14 cellular contexts compared by ENCODE assay signal in the genomic region with DNA sequence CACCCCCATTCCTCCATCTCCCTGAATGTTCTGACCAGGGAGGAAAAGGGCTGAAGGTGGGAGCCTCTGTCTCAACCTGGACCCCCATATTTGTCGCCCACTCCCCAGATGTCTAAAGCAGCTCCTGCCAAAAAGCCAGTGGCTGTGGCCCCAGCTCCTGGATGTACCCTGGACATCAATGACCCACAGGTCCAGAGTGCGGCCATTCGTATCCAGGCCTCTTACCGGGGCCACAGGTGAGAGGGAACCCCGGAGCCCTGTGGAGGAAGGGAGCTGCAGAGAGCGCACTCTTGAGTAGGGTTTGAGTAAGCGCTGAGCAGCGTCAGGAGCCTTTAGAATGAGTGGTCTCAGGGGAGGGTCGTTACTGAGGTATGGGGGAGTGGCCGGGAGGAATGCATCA. TPM values are rescaled to one million over a fixed set of nuclear protein-coding genes. Genes with fewer than 3 reads are reported as not detected.
DNase-seq lines count a peak whose midpoint lies in the region; ATAC-seq and TF ChIP-seq lines count a peak whose summit lies in the region.
"Had no signal": no experiment of that assay in that cellular context is flagged by ENCODE, and none has a peak within 500 bp of the region (broad histone marks: within the 10 kb centered on the region; RNA-seq: fewer than 3 reads in every experiment).

No MANE protein-coding gene starts in this region.

- CTCF ChIA-PET in Caco-2 (lab: Charles Lee): interaction anchor here (0.9 to 7.2 kb wide), 9 partner anchors 11 to 93 kb away, joined by 4 to 243 read pairs (median 12); a partner anchor contains a TSS

- no peak overlapping the region for H3K27ac Mint-ChIP-seq in Caco-2 (ENCODE audit: unreplicated experiment)
- H3K27ac Mint-ChIP-seq: activated CD8-positive, alpha-beta memory T cell treated with anti-CD3 and anti-CD28 coated beads, Interleukin-2, amount 10 ng/mL, durations not matched to agents 7 days and 5 days had no signal

- peak overlapping the region; percentile 44 for H3K4me3 Mint-ChIP-seq in Caco-2 (ENCODE audit: unreplicated experiment)
- H3K4me3 Mint-ChIP-seq: activated CD8-positive, alpha-beta memory T cell treated with anti-CD3 and anti-CD28 coated beads, Interleukin-2, amount 10 ng/mL, durations not matched to agents 7 days and 5 days had no signal

- POLR2A ChIA-PET in Caco-2 (lab: Charles Lee): no interaction called here

- H3K4me3 ChIP-seq in Caco-2 (ENCODE audit: low read depth, low read length) (no peak overlapping the region), esophagus squamous epithelium (peak overlapping the region in 1 of 4 donors; percentile 71), rectal smooth muscle tissue (ENCODE audit: low read length) (no peak overlapping the region)
- H3K4me3 ChIP-seq: mucosa of descending colon had no signal

- BruUV-seq in Caco-2 (replicated peaks; lab: Mats Ljungman, UMichigan): no TSS peak

- peaks cover 16% of the 10 kb centered on the region for H3K4me1 Mint-ChIP-seq in Caco-2 (ENCODE audit: low read depth, unreplicated experiment)

- DNase-seq in Caco-2: no peak
- peak; percentile 40 for DNase-seq in NCI-H1436 (lab: John Stamatoyannopoulos, UW)
- no peak for DNase-seq in esophagus squamous epithelium (lab: John Stamatoyannopoulos, UW)
- DNase-seq in Kasumi-1 (lab: John Stamatoyannopoulos, UW): no peak
- DNase-seq in cerebellum (ENCODE audit: low spot score): no peak
- DNase-seq: activated CD8-positive, alpha-beta memory T cell treated with anti-CD3 and anti-CD28 coated beads, Interleukin-2, amount 10 ng/mL, durations not matched to agents 7 days and 5 days; NCI-H774; SHP77 had no signal

- H3K9me3 ChIP-seq in Caco-2 (no peaks in the 10 kb centered on the region), esophagus squamous epithelium (no peaks in the 10 kb centered on the region)
- H3K9me3 ChIP-seq: mucosa of descending colon had no signal

- 17 to 53% methylated on average over 1 to 3 of the region's 10 CpGs for WGBS in esophagus squamous epithelium, 2 donors

- peaks cover 11% of the 10 kb centered on the region for H3K36me3 Mint-ChIP-seq in Caco-2 (ENCODE audit: insufficient read depth, unreplicated experiment)
- H3K36me3 Mint-ChIP-seq: activated CD8-positive, alpha-beta memory T cell treated with anti-CD3 and anti-CD28 coated beads, Interleukin-2, amount 10 ng/mL, durations not matched to agents 7 days and 5 days had no signal

- ATAC-seq in GM18519 (IDR thresholded peaks at IDR 0.05; ENCODE audit: low FRiP score, unreplicated experiment): no peak
- ATAC-seq: activated CD8-positive, alpha-beta memory T cell treated with anti-CD3 and anti-CD28 coated beads, Interleukin-2, amount 10 ng/mL, durations not matched to agents 7 days and 5 days; mucosa of descending colon; sciatic nerve had no signal

- H3K36me3 ChIP-seq in Caco-2 (ENCODE audit: control insufficient read depth, insufficient read depth, low read length) (no peaks in the 10 kb centered on the region), esophagus squamous epithelium (peaks cover 0 to 1% (median 0%) of the 10 kb centered on the region in 3 donors), rectal smooth muscle tissue (ENCODE audit: control insufficient read depth, insufficient read depth, low read length) (no peaks in the 10 kb centered on the region)

- H3K9me3 Mint-ChIP-seq in Caco-2 (ENCODE audit: unreplicated experiment): no peaks in the 10 kb centered on the region

- TF ChIP-seq CTCF in Caco-2 (IDR thresholded peaks at IDR 0.05; ENCODE audit: insufficient read depth in 1 of 2, low read depth in 1 of 2, low read length in 1 of 2, severe bottlenecking in 1 of 2, unreplicated experiment in 1 of 2) (no peak), esophagus squamous epithelium (IDR thresholded peaks at IDR 0.05) (no peak)

- H3K27ac ChIP-seq in esophagus squamous epithelium (peak overlapping the region; percentile 7 to 97 (median 92)), rectal smooth muscle tissue (ENCODE audit: low read depth, low read length) (peak overlapping the region; percentile 91)

- H3K27me3 ChIP-seq in Caco-2 (replicated peaks; ENCODE audit: control insufficient read depth, insufficient read depth, low read length) (no peaks in the 10 kb centered on the region), esophagus squamous epithelium (peaks cover 0 to 67% (median 0%) of the 10 kb centered on the region in 4 donors), rectal smooth muscle tissue (ENCODE audit: control insufficient read depth, insufficient read depth, low read length) (peaks cover 17% of the 10 kb centered on the region)

- intact Hi-C loops in Caco-2 (cut with micrococcal nuclease; ENCODE audit: unreplicated experiment): no loop called here
- intact Hi-C loops in esophagus squamous epithelium (cut with DNase I): no loop called here

- H3K27me3 Mint-ChIP-seq in Caco-2 (ENCODE audit: insufficient read depth, unreplicated experiment): peaks cover 12% of the 10 kb centered on the region

- no peak overlapping the region for H3K9ac ChIP-seq in rectal smooth muscle tissue (ENCODE audit: low read length)

- H3K4me1 ChIP-seq in Caco-2 (peaks cover 14% of the 10 kb centered on the region; the same call in 1 of the 2 replicates), esophagus squamous epithelium (peaks cover 8 to 54% (median 25%) of the 10 kb centered on the region in 3 donors), rectal smooth muscle tissue (ENCODE audit: control insufficient read depth, insufficient read depth, low read length) (peaks cover 12% of the 10 kb centered on the region)

- no peak for TF ChIP-seq POLR2A in esophagus squamous epithelium (IDR thresholded peaks at IDR 0.05)

RNA-seq across cellular contexts. Expression of a gene that starts 2.4 kb away (rescaled TPM):
- 51.0 and 53.7 TPM in 2 replicates for total RNA-seq in Caco-2 (2022)
- total RNA-seq in esophagus squamous epithelium: 10 to 100 TPM; 18.1 to 31.1 (median 26.4) TPM
- 6.8 TPM for total RNA-seq in cerebellum

RNA-seq across cellular contexts. Expression of a gene that starts 18.0 kb away (rescaled TPM):
- 0.16 and 0.19 TPM in 2 replicates for total RNA-seq in Caco-2 (2022)
- not detected for total RNA-seq in esophagus squamous epithelium
- total RNA-seq in cerebellum: 1.7 TPM
- total RNA-seq: dermis blood vessel endothelial cell, subcutaneous adipose tissue had no signal

RNA-seq across cellular contexts. Expression of a gene that starts 47.4 kb away (rescaled TPM):
- total RNA-seq in Caco-2 (2022): 26.4 and 27.3 TPM in 2 replicates
- total RNA-seq in esophagus squamous epithelium: 10 to 100 TPM; 40.4 to 56.6 (median 52.6) TPM
- total RNA-seq in cerebellum: 21.4 TPM

RNA-seq across cellular contexts. Expression of a gene that starts 47.6 kb away (rescaled TPM):
- total RNA-seq in Caco-2 (2022): 8.5 and 9.1 TPM in 2 replicates
- under 1 TPM; 0.62 to 0.87 (median 0.78) TPM for total RNA-seq in esophagus squamous epithelium
- total RNA-seq in cerebellum: 13.0 TPM
